In the genomic region with DNA sequence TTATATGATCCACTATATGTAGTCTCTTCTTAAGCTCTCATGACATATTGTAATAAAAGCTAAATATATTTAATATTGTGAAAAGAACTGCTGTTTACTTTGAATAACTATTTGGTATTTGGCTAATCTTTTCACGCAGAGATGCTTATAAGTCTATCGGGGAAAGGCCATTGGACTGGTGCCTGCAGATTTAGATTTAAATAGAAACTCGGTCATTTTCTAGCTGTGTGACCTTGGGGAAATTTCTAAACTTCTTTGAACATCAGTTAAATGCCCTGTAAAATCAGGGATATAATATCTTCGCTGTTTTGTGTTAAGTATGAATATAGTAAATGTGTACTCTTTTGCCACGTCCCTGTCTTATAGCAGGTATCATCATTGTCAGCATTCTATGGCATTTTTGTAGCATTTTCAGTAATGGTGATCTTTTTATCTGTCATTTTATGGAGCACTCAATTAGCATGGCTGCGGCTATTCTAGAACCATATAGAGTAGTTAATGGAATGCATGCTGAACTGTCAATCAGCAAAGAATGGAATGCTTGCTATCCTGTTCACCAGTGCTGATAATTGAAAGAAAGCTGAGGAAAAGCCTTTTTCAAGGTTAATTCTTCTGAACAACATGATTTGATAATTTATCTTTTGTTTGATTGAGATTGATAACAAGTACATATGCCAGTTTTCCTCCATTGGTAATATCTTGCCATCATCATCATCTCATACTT, we compare ENCODE assay signal across 1 cellular context.
TF ChIP-seq lines count a peak whose summit lies in the region.

No MANE protein-coding gene starts in this region.

TF ChIP-seq in GM23338, 12 proteins besides CTCF, POLR2A, EP300 and RAD21 (continued from another document):
- TF ChIP-seq, protein P1, sequence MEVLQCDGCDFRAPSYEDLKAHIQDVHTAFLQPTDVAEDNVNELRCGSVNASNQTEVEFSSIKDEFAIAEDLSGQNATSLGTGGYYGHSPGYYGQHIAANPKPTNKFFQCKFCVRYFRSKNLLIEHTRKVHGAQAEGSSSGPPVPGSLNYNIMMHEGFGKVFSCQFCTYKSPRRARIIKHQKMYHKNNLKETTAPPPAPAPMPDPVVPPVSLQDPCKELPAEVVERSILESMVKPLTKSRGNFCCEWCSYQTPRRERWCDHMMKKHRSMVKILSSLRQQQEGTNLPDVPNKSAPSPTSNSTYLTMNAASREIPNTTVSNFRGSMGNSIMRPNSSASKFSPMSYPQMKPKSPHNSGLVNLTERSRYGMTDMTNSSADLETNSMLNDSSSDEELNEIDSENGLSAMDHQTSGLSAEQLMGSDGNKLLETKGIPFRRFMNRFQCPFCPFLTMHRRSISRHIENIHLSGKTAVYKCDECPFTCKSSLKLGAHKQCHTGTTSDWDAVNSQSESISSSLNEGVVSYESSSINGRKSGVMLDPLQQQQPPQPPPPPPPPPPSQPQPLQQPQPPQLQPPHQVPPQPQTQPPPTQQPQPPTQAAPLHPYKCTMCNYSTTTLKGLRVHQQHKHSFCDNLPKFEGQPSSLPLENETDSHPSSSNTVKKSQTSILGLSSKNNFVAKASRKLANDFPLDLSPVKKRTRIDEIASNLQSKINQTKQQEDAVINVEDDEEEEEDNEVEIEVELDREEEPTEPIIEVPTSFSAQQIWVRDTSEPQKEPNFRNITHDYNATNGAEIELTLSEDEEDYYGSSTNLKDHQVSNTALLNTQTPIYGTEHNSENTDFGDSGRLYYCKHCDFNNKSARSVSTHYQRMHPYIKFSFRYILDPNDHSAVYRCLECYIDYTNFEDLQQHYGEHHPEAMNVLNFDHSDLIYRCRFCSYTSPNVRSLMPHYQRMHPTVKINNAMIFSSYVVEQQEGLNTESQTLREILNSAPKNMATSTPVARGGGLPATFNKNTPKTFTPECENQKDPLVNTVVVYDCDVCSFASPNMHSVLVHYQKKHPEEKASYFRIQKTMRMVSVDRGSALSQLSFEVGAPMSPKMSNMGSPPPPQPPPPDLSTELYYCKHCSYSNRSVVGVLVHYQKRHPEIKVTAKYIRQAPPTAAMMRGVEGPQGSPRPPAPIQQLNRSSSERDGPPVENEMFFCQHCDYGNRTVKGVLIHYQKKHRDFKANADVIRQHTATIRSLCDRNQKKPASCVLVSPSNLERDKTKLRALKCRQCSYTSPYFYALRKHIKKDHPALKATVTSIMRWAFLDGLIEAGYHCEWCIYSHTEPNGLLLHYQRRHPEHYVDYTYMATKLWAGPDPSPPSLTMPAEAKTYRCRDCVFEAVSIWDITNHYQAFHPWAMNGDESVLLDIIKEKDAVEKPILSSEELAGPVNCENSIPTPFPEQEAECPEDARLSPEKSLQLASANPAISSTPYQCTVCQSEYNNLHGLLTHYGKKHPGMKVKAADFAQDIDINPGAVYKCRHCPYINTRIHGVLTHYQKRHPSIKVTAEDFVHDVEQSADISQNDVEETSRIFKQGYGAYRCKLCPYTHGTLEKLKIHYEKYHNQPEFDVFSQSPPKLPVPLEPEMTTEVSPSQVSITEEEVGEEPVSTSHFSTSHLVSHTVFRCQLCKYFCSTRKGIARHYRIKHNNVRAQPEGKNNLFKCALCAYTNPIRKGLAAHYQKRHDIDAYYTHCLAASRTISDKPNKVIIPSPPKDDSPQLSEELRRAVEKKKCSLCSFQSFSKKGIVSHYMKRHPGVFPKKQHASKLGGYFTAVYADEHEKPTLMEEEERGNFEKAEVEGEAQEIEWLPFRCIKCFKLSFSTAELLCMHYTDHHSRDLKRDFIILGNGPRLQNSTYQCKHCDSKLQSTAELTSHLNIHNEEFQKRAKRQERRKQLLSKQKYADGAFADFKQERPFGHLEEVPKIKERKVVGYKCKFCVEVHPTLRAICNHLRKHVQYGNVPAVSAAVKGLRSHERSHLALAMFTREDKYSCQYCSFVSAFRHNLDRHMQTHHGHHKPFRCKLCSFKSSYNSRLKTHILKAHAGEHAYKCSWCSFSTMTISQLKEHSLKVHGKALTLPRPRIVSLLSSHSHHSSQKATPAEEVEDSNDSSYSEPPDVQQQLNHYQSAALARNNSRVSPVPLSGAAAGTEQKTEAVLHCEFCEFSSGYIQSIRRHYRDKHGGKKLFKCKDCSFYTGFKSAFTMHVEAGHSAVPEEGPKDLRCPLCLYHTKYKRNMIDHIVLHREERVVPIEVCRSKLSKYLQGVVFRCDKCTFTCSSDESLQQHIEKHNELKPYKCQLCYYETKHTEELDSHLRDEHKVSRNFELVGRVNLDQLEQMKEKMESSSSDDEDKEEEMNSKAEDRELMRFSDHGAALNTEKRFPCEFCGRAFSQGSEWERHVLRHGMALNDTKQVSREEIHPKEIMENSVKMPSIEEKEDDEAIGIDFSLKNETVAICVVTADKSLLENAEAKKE (CRISPR knock-in tag; IDR thresholded peaks at IDR 0.05) = no peak
- no peak for TF ChIP-seq ZNF331 (CRISPR knock-in tag; IDR thresholded peaks at IDR 0.05; ENCODE audit: low read depth)
- TF ChIP-seq, protein P2, sequence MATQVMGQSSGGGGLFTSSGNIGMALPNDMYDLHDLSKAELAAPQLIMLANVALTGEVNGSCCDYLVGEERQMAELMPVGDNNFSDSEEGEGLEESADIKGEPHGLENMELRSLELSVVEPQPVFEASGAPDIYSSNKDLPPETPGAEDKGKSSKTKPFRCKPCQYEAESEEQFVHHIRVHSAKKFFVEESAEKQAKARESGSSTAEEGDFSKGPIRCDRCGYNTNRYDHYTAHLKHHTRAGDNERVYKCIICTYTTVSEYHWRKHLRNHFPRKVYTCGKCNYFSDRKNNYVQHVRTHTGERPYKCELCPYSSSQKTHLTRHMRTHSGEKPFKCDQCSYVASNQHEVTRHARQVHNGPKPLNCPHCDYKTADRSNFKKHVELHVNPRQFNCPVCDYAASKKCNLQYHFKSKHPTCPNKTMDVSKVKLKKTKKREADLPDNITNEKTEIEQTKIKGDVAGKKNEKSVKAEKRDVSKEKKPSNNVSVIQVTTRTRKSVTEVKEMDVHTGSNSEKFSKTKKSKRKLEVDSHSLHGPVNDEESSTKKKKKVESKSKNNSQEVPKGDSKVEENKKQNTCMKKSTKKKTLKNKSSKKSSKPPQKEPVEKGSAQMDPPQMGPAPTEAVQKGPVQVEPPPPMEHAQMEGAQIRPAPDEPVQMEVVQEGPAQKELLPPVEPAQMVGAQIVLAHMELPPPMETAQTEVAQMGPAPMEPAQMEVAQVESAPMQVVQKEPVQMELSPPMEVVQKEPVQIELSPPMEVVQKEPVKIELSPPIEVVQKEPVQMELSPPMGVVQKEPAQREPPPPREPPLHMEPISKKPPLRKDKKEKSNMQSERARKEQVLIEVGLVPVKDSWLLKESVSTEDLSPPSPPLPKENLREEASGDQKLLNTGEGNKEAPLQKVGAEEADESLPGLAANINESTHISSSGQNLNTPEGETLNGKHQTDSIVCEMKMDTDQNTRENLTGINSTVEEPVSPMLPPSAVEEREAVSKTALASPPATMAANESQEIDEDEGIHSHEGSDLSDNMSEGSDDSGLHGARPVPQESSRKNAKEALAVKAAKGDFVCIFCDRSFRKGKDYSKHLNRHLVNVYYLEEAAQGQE (IDR thresholded peaks at IDR 0.05; ENCODE audit: unreplicated experiment) = no peak
TF ChIP-seq in GM23338: peak in this region for 0.
